1 cellular context compared by ENCODE assay signal in the genomic region with DNA sequence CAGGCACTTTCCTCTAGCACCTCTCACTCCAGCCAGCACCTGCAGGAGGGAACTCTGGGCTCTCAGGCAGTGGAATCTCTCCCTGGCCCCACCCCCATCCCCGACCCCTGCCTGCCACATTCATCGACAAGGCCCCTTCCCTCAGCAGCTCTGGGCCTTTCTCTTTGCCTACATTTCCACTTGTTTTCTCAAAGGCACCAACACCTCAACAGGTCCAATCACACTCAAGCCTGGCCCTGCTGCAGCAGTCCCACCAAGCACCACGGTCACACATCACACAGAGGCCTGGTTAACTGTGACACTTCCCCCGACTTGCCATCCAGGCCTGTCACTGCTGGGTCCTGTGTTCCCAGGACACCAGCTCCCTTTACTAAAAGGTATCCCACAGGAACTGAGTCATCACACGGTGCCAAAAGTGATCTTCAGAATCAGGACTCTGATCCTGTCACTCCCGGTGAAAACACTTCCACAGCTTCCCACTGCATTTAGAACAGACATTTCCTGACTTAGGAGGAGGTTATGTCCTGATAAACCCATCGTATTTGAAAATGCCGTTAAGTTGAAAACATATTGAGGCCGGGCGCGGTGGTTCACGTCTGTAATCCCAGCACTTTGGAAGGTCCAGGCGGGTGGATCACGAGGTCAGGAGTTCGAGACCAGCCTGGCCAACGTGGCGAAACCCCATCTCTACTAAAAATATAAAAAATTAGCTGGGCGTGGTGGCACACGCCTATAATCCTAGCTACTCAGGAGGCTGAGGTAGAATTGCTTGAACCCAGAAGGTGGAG.
TF ChIP-seq lines count a peak whose summit lies in the region.

No MANE protein-coding gene starts in this region.

TF ChIP-seq in GM23338, 12 proteins besides CTCF, POLR2A, EP300 and RAD21:
- TF ChIP-seq, protein P1, sequence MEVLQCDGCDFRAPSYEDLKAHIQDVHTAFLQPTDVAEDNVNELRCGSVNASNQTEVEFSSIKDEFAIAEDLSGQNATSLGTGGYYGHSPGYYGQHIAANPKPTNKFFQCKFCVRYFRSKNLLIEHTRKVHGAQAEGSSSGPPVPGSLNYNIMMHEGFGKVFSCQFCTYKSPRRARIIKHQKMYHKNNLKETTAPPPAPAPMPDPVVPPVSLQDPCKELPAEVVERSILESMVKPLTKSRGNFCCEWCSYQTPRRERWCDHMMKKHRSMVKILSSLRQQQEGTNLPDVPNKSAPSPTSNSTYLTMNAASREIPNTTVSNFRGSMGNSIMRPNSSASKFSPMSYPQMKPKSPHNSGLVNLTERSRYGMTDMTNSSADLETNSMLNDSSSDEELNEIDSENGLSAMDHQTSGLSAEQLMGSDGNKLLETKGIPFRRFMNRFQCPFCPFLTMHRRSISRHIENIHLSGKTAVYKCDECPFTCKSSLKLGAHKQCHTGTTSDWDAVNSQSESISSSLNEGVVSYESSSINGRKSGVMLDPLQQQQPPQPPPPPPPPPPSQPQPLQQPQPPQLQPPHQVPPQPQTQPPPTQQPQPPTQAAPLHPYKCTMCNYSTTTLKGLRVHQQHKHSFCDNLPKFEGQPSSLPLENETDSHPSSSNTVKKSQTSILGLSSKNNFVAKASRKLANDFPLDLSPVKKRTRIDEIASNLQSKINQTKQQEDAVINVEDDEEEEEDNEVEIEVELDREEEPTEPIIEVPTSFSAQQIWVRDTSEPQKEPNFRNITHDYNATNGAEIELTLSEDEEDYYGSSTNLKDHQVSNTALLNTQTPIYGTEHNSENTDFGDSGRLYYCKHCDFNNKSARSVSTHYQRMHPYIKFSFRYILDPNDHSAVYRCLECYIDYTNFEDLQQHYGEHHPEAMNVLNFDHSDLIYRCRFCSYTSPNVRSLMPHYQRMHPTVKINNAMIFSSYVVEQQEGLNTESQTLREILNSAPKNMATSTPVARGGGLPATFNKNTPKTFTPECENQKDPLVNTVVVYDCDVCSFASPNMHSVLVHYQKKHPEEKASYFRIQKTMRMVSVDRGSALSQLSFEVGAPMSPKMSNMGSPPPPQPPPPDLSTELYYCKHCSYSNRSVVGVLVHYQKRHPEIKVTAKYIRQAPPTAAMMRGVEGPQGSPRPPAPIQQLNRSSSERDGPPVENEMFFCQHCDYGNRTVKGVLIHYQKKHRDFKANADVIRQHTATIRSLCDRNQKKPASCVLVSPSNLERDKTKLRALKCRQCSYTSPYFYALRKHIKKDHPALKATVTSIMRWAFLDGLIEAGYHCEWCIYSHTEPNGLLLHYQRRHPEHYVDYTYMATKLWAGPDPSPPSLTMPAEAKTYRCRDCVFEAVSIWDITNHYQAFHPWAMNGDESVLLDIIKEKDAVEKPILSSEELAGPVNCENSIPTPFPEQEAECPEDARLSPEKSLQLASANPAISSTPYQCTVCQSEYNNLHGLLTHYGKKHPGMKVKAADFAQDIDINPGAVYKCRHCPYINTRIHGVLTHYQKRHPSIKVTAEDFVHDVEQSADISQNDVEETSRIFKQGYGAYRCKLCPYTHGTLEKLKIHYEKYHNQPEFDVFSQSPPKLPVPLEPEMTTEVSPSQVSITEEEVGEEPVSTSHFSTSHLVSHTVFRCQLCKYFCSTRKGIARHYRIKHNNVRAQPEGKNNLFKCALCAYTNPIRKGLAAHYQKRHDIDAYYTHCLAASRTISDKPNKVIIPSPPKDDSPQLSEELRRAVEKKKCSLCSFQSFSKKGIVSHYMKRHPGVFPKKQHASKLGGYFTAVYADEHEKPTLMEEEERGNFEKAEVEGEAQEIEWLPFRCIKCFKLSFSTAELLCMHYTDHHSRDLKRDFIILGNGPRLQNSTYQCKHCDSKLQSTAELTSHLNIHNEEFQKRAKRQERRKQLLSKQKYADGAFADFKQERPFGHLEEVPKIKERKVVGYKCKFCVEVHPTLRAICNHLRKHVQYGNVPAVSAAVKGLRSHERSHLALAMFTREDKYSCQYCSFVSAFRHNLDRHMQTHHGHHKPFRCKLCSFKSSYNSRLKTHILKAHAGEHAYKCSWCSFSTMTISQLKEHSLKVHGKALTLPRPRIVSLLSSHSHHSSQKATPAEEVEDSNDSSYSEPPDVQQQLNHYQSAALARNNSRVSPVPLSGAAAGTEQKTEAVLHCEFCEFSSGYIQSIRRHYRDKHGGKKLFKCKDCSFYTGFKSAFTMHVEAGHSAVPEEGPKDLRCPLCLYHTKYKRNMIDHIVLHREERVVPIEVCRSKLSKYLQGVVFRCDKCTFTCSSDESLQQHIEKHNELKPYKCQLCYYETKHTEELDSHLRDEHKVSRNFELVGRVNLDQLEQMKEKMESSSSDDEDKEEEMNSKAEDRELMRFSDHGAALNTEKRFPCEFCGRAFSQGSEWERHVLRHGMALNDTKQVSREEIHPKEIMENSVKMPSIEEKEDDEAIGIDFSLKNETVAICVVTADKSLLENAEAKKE (CRISPR knock-in tag; IDR thresholded peaks at IDR 0.05) = no peak
- TF ChIP-seq ZNF331 (CRISPR knock-in tag; IDR thresholded peaks at IDR 0.05; ENCODE audit: low read depth) = no peak
- no peak for TF ChIP-seq JUNB (IDR thresholded peaks at IDR 0.05; ENCODE audit: unreplicated experiment)
- no peak for TF ChIP-seq POLR2AphosphoS5 (IDR thresholded peaks at IDR 0.05; ENCODE audit: low read depth)
- TF ChIP-seq, protein P2, sequence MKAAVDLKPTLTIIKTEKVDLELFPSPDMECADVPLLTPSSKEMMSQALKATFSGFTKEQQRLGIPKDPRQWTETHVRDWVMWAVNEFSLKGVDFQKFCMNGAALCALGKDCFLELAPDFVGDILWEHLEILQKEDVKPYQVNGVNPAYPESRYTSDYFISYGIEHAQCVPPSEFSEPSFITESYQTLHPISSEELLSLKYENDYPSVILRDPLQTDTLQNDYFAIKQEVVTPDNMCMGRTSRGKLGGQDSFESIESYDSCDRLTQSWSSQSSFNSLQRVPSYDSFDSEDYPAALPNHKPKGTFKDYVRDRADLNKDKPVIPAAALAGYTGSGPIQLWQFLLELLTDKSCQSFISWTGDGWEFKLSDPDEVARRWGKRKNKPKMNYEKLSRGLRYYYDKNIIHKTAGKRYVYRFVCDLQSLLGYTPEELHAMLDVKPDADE (IDR thresholded peaks at IDR 0.05) = no peak
- TF ChIP-seq NANOG (IDR thresholded peaks at IDR 0.05; ENCODE audit: borderline replicate concordance) = no peak
- TF ChIP-seq EZH2 (IDR thresholded peaks at IDR 0.05; ENCODE audit: low read depth, unreplicated experiment) = no peak
TF ChIP-seq in GM23338: peak in this region for 0.
